ENCODE assay signal across 13 cellular contexts in genomic region chr2:46574457-46575354, GRCh38. TPM values are rescaled to one million over a fixed set of nuclear protein-coding genes. Genes with fewer than 3 reads are reported as not detected.
A peak's percentile ranks its signal among the peaks of the same experiment; 100 is the strongest.
DNase-seq lines count a peak whose midpoint lies in the region; ATAC-seq and TF ChIP-seq lines count a peak whose summit lies in the region.
"Had no signal": no experiment of that assay in that cellular context is flagged by ENCODE, and none has a peak within 500 bp of the region (broad histone marks: within the 10 kb centered on the region; RNA-seq: fewer than 3 reads in every experiment).

No MANE protein-coding gene starts in this region.

- ATAC-seq in GM18873 (IDR thresholded peaks at IDR 0.05; ENCODE audit: low FRiP score, unreplicated experiment) (peak; percentile 66), natural killer cell (no peak), left lung (no peak)
- ATAC-seq: HCT116 had no signal

- H3K9me3 Mint-ChIP-seq in HFFc6 = no peaks in the 10 kb centered on the region
- H3K9me3 Mint-ChIP-seq in natural killer cell = no peaks in the 10 kb centered on the region
- H3K9me3 Mint-ChIP-seq: neural crest cell had no signal

- CTCF ChIA-PET in mammary epithelial cell (lab: Charles Lee; ENCODE audit: low non-redundant PET) = no interaction called here

- H3K27ac Mint-ChIP-seq in HFFc6 (no peak overlapping the region; the same call in 1 of the 2 replicates), natural killer cell (peak overlapping the region in 1 of 2 donors; percentile 5)

- H3K4me1 Mint-ChIP-seq in HFFc6 (ENCODE audit: low read depth) (peaks cover 18% of the 10 kb centered on the region), natural killer cell (peaks cover 21 to 34% of the 10 kb centered on the region in 2 donors)
- H3K4me1 Mint-ChIP-seq: neural crest cell had no signal

- H3K4me1 ChIP-seq in Karpas-422 (ENCODE audit: low read length) = peaks cover 57% of the 10 kb centered on the region
- H3K4me1 ChIP-seq in rectal smooth muscle tissue (ENCODE audit: control insufficient read depth, insufficient read depth, low read length) = peaks cover 20% of the 10 kb centered on the region
- H3K4me1 ChIP-seq in mammary epithelial cell (ENCODE audit: insufficient read depth, low read length) = no peaks in the 10 kb centered on the region
- peaks cover under 1 to 17% of the 10 kb centered on the region in 2 donors for H3K4me1 ChIP-seq in left lung

- H3K4me3 Mint-ChIP-seq in HFFc6 (peak overlapping the region; percentile 21; the same call in 1 of the 2 replicates), natural killer cell (no peak overlapping the region)
- H3K4me3 Mint-ChIP-seq: neural crest cell had no signal

- H3K36me3 ChIP-seq in Karpas-422 (ENCODE audit: insufficient read depth, low read length) (no peaks in the 10 kb centered on the region), rectal smooth muscle tissue (ENCODE audit: control insufficient read depth, insufficient read depth, low read length) (peaks cover 6% of the 10 kb centered on the region), mammary epithelial cell (ENCODE audit: insufficient read depth, low read length) (peaks cover 2% of the 10 kb centered on the region), left lung (peaks cover 0 to 40% of the 10 kb centered on the region in 2 donors)

- H3K4me2 ChIP-seq in Karpas-422 (ENCODE audit: low read depth, low read length, poor library complexity, severe bottlenecking) (peak overlapping the region; percentile 69), mammary epithelial cell (ENCODE audit: insufficient read depth, low read depth, low read length) (no peak overlapping the region)

- H3K9me3 ChIP-seq in Karpas-422 (ENCODE audit: low read length) (no peaks in the 10 kb centered on the region), mammary epithelial cell (replicated peaks; ENCODE audit: insufficient read depth, low read length) (no peaks in the 10 kb centered on the region), left lung (no peaks in the 10 kb centered on the region)
- H3K9me3 ChIP-seq: MG63 had no signal

- peak overlapping the region; percentile 34; the same call in 1 of the 2 replicates for H3K27ac ChIP-seq in Karpas-422 (ENCODE audit: low read length)
- H3K27ac ChIP-seq in rectal smooth muscle tissue (ENCODE audit: low read depth, low read length) = peak overlapping the region; percentile 37
- H3K27ac ChIP-seq in mammary epithelial cell (ENCODE audit: insufficient read depth, low read depth, low read length) = no peak overlapping the region
- no peak overlapping the region for H3K27ac ChIP-seq in left lung

- peaks cover 19% of the 10 kb centered on the region for H4K20me1 ChIP-seq in Karpas-422 (ENCODE audit: insufficient read depth, low read depth, low read length)
- no peaks in the 10 kb centered on the region for H4K20me1 ChIP-seq in mammary epithelial cell (ENCODE audit: insufficient read depth, low read length)

- no TSS peak for BruUV-seq in mammary epithelial cell (replicated peaks; lab: Mats Ljungman, UMichigan)

- H3K27me3 Mint-ChIP-seq in HFFc6 (ENCODE audit: insufficient read depth) (no peaks in the 10 kb centered on the region; the same call in 1 of the 2 replicates), natural killer cell (ENCODE audit: low read depth in 2 of 2) (no peaks in the 10 kb centered on the region)

- 90% methylated on average over 8 of the region's 8 CpGs for WGBS in mammary epithelial cell (ENCODE audit: low coverage, missing lambda C conversion rate)

- H3K36me3 Mint-ChIP-seq in HFFc6 (ENCODE audit: low read depth) (peaks cover 22% of the 10 kb centered on the region), natural killer cell (peaks cover 5% of the 10 kb centered on the region)

- intact Hi-C loops in mammary epithelial cell (cut with micrococcal nuclease) (no loop called here), natural killer cell (cut with micrococcal nuclease) (no loop called here), left lung (cut with DNase I) (no loop called here)

- in situ Hi-C loops in mammary epithelial cell (cut with MboI; ENCODE audit: low sequenced_read_pairs in 2 of 2) = no loop called here

- no peak for DNase-seq in HFFc6
- peak; percentile 89 for DNase-seq in Karpas-422
- DNase-seq in mammary epithelial cell = no peak
- no peak for DNase-seq in natural killer cell
- no peak for DNase-seq in left lung
- DNase-seq in NCI-H1694 (lab: John Stamatoyannopoulos, UW) = no peak
- DNase-seq: activated CD8-positive, alpha-beta memory T cell treated with anti-CD3 and anti-CD28 coated beads for 24 hours; DMS79; MG63 had no signal

- H3K27me3 ChIP-seq in Karpas-422 (ENCODE audit: low read length) (no peaks in the 10 kb centered on the region), rectal smooth muscle tissue (ENCODE audit: control insufficient read depth, insufficient read depth, low read length) (no peaks in the 10 kb centered on the region), mammary epithelial cell (ENCODE audit: insufficient read depth, low read length) (no peaks in the 10 kb centered on the region), left lung (no peaks in the 10 kb centered on the region)
- H3K27me3 ChIP-seq: MG63 had no signal

- H3K4me3 ChIP-seq in Karpas-422 (ENCODE audit: low read length) (peak overlapping the region; percentile 43), rectal smooth muscle tissue (ENCODE audit: low read length) (no peak overlapping the region), mammary epithelial cell (replicated peaks in 1 of 3; ENCODE audit: insufficient read depth in 1 of 3, low read depth in 2 of 3, low read length in 3 of 3) (no peak overlapping the region), left lung (no peak overlapping the region)
- H3K4me3 ChIP-seq: MG63 had no signal

- H3K9ac ChIP-seq in Karpas-422 (ENCODE audit: low read length) = no peak overlapping the region
- no peak overlapping the region for H3K9ac ChIP-seq in rectal smooth muscle tissue (ENCODE audit: low read length)
- H3K9ac ChIP-seq in mammary epithelial cell (ENCODE audit: insufficient read depth, low read length) = no peak overlapping the region

- H2AFZ ChIP-seq in Karpas-422 (ENCODE audit: low read length) (no peak overlapping the region), mammary epithelial cell (ENCODE audit: low read depth, low read length) (no peak overlapping the region)

- H3K9me2 ChIP-seq in Karpas-422 (replicated peaks; ENCODE audit: insufficient read depth, low read length) = no peaks in the 10 kb centered on the region

- dilution Hi-C loops in mammary epithelial cell (cut with HindIII; ENCODE audit: low sequenced_read_pairs) = no loop called here

- TF ChIP-seq CTCF in HFFc6 (IDR thresholded peaks at IDR 0.05) = no peak
- TF ChIP-seq CTCF in mammary epithelial cell (conservative IDR thresholded peaks at IDR 0.05 in 1 of 2, IDR thresholded peaks at IDR 0.05 in 1 of 2; ENCODE audit: extremely low read depth in 1 of 2, insufficient read depth in 1 of 2, low read depth in 1 of 2, low read length in 2 of 2) = no peak
- no peak for TF ChIP-seq CTCF in natural killer cell (IDR thresholded peaks at IDR 0.05)
- TF ChIP-seq CTCF in left lung (IDR thresholded peaks at IDR 0.05) = no peak

- H3K79me2 ChIP-seq in Karpas-422 (ENCODE audit: low read length) (no peaks in the 10 kb centered on the region), mammary epithelial cell (ENCODE audit: insufficient read depth, low read length) (no peaks in the 10 kb centered on the region)

RNA-seq across cellular contexts. Expression of gene ATP6V1E2, which starts 32.3 kb away (rescaled TPM):
- total RNA-seq in HFFc6 (2021; fragmentation: NEBNext Ultra II Directional; extraction: Animal tissue kit (Norgen Biotek cat#: 25700)) = 1 to 10 TPM; 4.0 to 4.7 (median 4.3) TPM
- total RNA-seq in Karpas-422 (2014; rRNA removed; shearing (Covaris generic); ENCODE audit: low replicate concordance) = 1.8 and 2.5 TPM in 2 replicates
- 1 to 10 TPM; 8.3 to 8.7 TPM for total RNA-seq in mammary epithelial cell
- polyA plus RNA-seq in mammary epithelial cell = 6.9 TPM
- polyA minus RNA-seq in mammary epithelial cell = 19.3 TPM
- 10 to 100 TPM in 1 of 3 donors, 1 to 10 TPM in 2; 5.5 to 10.5 (median 7.9) TPM for total RNA-seq in natural killer cell
- total RNA-seq in left lung = 1 to 10 TPM; 4.5 to 7.5 TPM

RNA-seq across cellular contexts. Expression of gene RHOQ, which starts 32.4 kb away (rescaled TPM):
- total RNA-seq in HFFc6 (2021; fragmentation: NEBNext Ultra II Directional; extraction: Animal tissue kit (Norgen Biotek cat#: 25700)) = 10 to 100 TPM; 68.9 to 97.7 (median 90.2) TPM
- 13.9 and 15.8 TPM in 2 replicates for total RNA-seq in Karpas-422 (2014; rRNA removed; shearing (Covaris generic); ENCODE audit: low replicate concordance)
- total RNA-seq in mammary epithelial cell (10 to 100 TPM; 30.3 to 59.7 TPM), natural killer cell (100 to 1,000 TPM in 2 of 3 donors, 10 to 100 TPM in 1; 93.7 to 131 (median 102) TPM), left lung (100 to 1,000 TPM in 1 of 2 donors, 10 to 100 TPM in 1; 79.1 to 103 TPM)
- polyA plus RNA-seq in mammary epithelial cell = 14.4 TPM
- 21.5 TPM for polyA minus RNA-seq in mammary epithelial cell

RNA-seq across cellular contexts. Expression of gene PIGF, which starts 42.1 kb away (rescaled TPM):
- 10 to 100 TPM; 20.1 to 32.3 (median 29.3) TPM for total RNA-seq in HFFc6 (2021; fragmentation: NEBNext Ultra II Directional; extraction: Animal tissue kit (Norgen Biotek cat#: 25700))
- 11.2 and 27.1 TPM in 2 replicates for total RNA-seq in Karpas-422 (2014; rRNA removed; shearing (Covaris generic); ENCODE audit: low replicate concordance)
- 10 to 100 TPM; 23.4 to 24.2 TPM for total RNA-seq in mammary epithelial cell
- polyA plus RNA-seq in mammary epithelial cell = 23.3 TPM
- polyA minus RNA-seq in mammary epithelial cell = 35.3 TPM
- total RNA-seq in natural killer cell = 10 to 100 TPM; 12.3 to 25.4 (median 16.0) TPM
- total RNA-seq in left lung = 10 to 100 TPM; 26.9 to 30.7 TPM

RNA-seq across cellular contexts. Expression of gene CRIPT, which starts 42.3 kb away (rescaled TPM):
- total RNA-seq in HFFc6 (2021; fragmentation: NEBNext Ultra II Directional; extraction: Animal tissue kit (Norgen Biotek cat#: 25700)) = 10 to 100 TPM; 17.7 to 20.5 (median 18.2) TPM
- total RNA-seq in Karpas-422 (2014; rRNA removed; shearing (Covaris generic); ENCODE audit: low replicate concordance) = 6.5 and 13.6 TPM in 2 replicates
- total RNA-seq in mammary epithelial cell = 10 to 100 TPM in 1 of 2 donors, 1 to 10 TPM in 1; 8.3 to 13.7 TPM
- polyA plus RNA-seq in mammary epithelial cell = 4.5 TPM
- 4.0 TPM for polyA minus RNA-seq in mammary epithelial cell
- total RNA-seq in natural killer cell = 10 to 100 TPM; 27.3 to 34.3 (median 30.3) TPM
- 10 to 100 TPM; 11.5 to 15.5 TPM for total RNA-seq in left lung

Comparison
In these comparisons a context has a peak if more than half of its experiments do, and no peak if none do; other contexts are left out.
1. H3K27ac ChIP-seq: peak in Karpas-422 (single experiment) and rectal smooth muscle tissue (single experiment); none in mammary epithelial cell (single experiment) and left lung (0 of 2).